Comparison of ENCODE assay signal across 8 cellular contexts in genomic region chr6:14476793-14477531, GRCh38.
DNase-seq lines count a peak whose midpoint lies in the region; ATAC-seq and TF ChIP-seq lines count a peak whose summit lies in the region.

No MANE protein-coding gene starts in this region.

- ATAC-seq in right lobe of liver, result peak; percentile 77 to 91 (median 87)
- ATAC-seq in upper lobe of left lung (ENCODE audit: low FRiP score in 2 of 2), result peak; percentile 79 to 91
- no peak for ATAC-seq in activated T-helper 17 cell treated with anti-CD3 and anti-CD28 coated beads, Interleukin-2, amount 50 U/mL, for 72 hours (replicated peaks)
- ATAC-seq in WTC11, result no peak
- ATAC-seq in esophagus mucosa, result no peak
- no peak for ATAC-seq in GM21390 (IDR thresholded peaks at IDR 0.05; ENCODE audit: unreplicated experiment)

- no peaks in the 10 kb centered on the region for H3K27me3 Mint-ChIP-seq in activated T-helper 17 cell treated with anti-CD3 and anti-CD28 coated beads, Interleukin-2, amount 50 U/mL, for 72 hours
- no peaks in the 10 kb centered on the region for H3K27me3 Mint-ChIP-seq in WTC11 (ENCODE audit: low read depth)

- H3K4me3 ChIP-seq in choroid plexus epithelial cell (ENCODE audit: low read depth, low read length), result peak overlapping the region; percentile 19
- H3K4me3 ChIP-seq in right lobe of liver, result peak overlapping the region in 1 of 3 donors; percentile 15
- no peak overlapping the region for H3K4me3 ChIP-seq in upper lobe of left lung

- H3K4me1 ChIP-seq in right lobe of liver, result no peaks in the 10 kb centered on the region
- H3K4me1 ChIP-seq in upper lobe of left lung, result peaks cover 11 to 23% (median 20%) of the 10 kb centered on the region in 4 donors

- intact Hi-C loops in right lobe of liver (cut with DNase I), result no loop called here

- no peak overlapping the region for H3K4me3 Mint-ChIP-seq in activated T-helper 17 cell treated with anti-CD3 and anti-CD28 coated beads, Interleukin-2, amount 50 U/mL, for 72 hours
- H3K4me3 Mint-ChIP-seq in WTC11, result no peak overlapping the region

- 14% methylated on average over 12 of the region's 12 CpGs for WGBS in right lobe of liver (ENCODE audit: insufficient coverage, low coverage, low lambda C conversion rate, missing lambda C conversion rate)
- WGBS in upper lobe of left lung, 2 donors, result 14 to 19% methylated on average over 11 to 12 of the region's 12 CpGs

- H3K27me3 ChIP-seq in right lobe of liver, result no peaks in the 10 kb centered on the region
- no peaks in the 10 kb centered on the region for H3K27me3 ChIP-seq in upper lobe of left lung

- no peaks in the 10 kb centered on the region for H3K36me3 Mint-ChIP-seq in activated T-helper 17 cell treated with anti-CD3 and anti-CD28 coated beads, Interleukin-2, amount 50 U/mL, for 72 hours (ENCODE audit: low read depth)
- H3K36me3 Mint-ChIP-seq in WTC11, result peaks cover 20% of the 10 kb centered on the region

- peak; percentile 15 for TF ChIP-seq POLR2A in right lobe of liver (IDR thresholded peaks at IDR 0.05)
- TF ChIP-seq POLR2A in upper lobe of left lung (IDR thresholded peaks at IDR 0.05), result no peak

- no peak overlapping the region for H3K27ac Mint-ChIP-seq in activated T-helper 17 cell treated with anti-CD3 and anti-CD28 coated beads, Interleukin-2, amount 50 U/mL, for 72 hours
- no peak overlapping the region for H3K27ac Mint-ChIP-seq in WTC11

- POLR2A ChIA-PET in WTC11 (lab: Charles Lee), result no interaction called here

- H3K9me3 Mint-ChIP-seq in activated T-helper 17 cell treated with anti-CD3 and anti-CD28 coated beads, Interleukin-2, amount 50 U/mL, for 72 hours, result peaks cover 4% of the 10 kb centered on the region
- H3K9me3 Mint-ChIP-seq in WTC11, result peaks cover 18% of the 10 kb centered on the region

- H3K36me3 ChIP-seq in right lobe of liver (no peaks in the 10 kb centered on the region), upper lobe of left lung (no peaks in the 10 kb centered on the region)

- no peak for TF ChIP-seq EP300 in upper lobe of left lung (IDR thresholded peaks at IDR 0.05)

- H3K4me1 Mint-ChIP-seq in activated T-helper 17 cell treated with anti-CD3 and anti-CD28 coated beads, Interleukin-2, amount 50 U/mL, for 72 hours, result no peaks in the 10 kb centered on the region
- no peaks in the 10 kb centered on the region for H3K4me1 Mint-ChIP-seq in WTC11

- CTCF ChIA-PET in WTC11 (lab: Charles Lee), result no interaction called here

- DNase-seq in HuH-7.5 (ENCODE audit: low spot score) (peak; percentile 26), choroid plexus epithelial cell (ENCODE audit: low read depth) (peak; percentile 89), right lobe of liver (peak in 1 of 3 donors; percentile 66), upper lobe of left lung (no peak), WTC11 (ENCODE audit: low spot score) (no peak)

- H3K9me3 ChIP-seq in right lobe of liver (no peaks in the 10 kb centered on the region), upper lobe of left lung (no peaks in the 10 kb centered on the region)

- peak; percentile 2 for TF ChIP-seq CTCF in choroid plexus epithelial cell (conservative IDR thresholded peaks at IDR 0.05; ENCODE audit: low read depth, low read length)
- no peak for TF ChIP-seq CTCF in right lobe of liver (IDR thresholded peaks at IDR 0.05)
- no peak for TF ChIP-seq CTCF in upper lobe of left lung (IDR thresholded peaks at IDR 0.05)
- no peak for TF ChIP-seq CTCF in WTC11 (IDR thresholded peaks at IDR 0.05)

- H3K27ac ChIP-seq in right lobe of liver (peak overlapping the region in 2 of 3 donors; percentile 14 to 50), upper lobe of left lung (peak overlapping the region; percentile 47 to 69 (median 64))

TF ChIP-seq in WTC11, 78 proteins besides CTCF, POLR2A, EP300 and RAD21:
- TF ChIP-seq PRRX2 (CRISPR knock-in tag; IDR thresholded peaks at IDR 0.05) (no peak), FOXP1 (CRISPR knock-in tag; IDR thresholded peaks at IDR 0.05; ENCODE audit: borderline replicate concordance) (no peak), ZNF263 (CRISPR knock-in tag; IDR thresholded peaks at IDR 0.05; ENCODE audit: low read depth) (no peak), GTF2I (CRISPR knock-in tag; conservative IDR thresholded peaks at IDR 0.05) (no peak), ZNF396 (CRISPR knock-in tag; IDR thresholded peaks at IDR 0.05; ENCODE audit: borderline replicate concordance) (no peak), SMAD3 (CRISPR knock-in tag; IDR thresholded peaks at IDR 0.05; ENCODE audit: borderline replicate concordance) (no peak), TEAD1 (CRISPR knock-in tag; IDR thresholded peaks at IDR 0.05) (no peak), FOXJ3 (CRISPR knock-in tag; IDR thresholded peaks at IDR 0.05; ENCODE audit: borderline replicate concordance) (no peak), ZNF281 (CRISPR knock-in tag; IDR thresholded peaks at IDR 0.05) (no peak), MAX (CRISPR knock-in tag; IDR thresholded peaks at IDR 0.05) (no peak), GABPB1 (CRISPR knock-in tag; IDR thresholded peaks at IDR 0.05) (no peak), CBFB (CRISPR knock-in tag; IDR thresholded peaks at IDR 0.05; ENCODE audit: low read depth) (no peak)

Comparison
In these comparisons a context has a peak if more than half of its experiments do, and no peak if none do; other contexts are left out.
1. DNase-seq: peak in HuH-7.5 (single experiment) and choroid plexus epithelial cell (single experiment); none in upper lobe of left lung (0 of 2) and WTC11 (single experiment).
2. ATAC-seq: peak in right lobe of liver (4 of 4) and upper lobe of left lung (2 of 2); none in activated T-helper 17 cell treated with anti-CD3 and anti-CD28 coated beads, Interleukin-2, amount 50 U/mL, for 72 hours (single experiment), WTC11 (single experiment), esophagus mucosa (single experiment) and GM21390 (single experiment).